23 cellular contexts compared by ENCODE assay signal in the genomic region with DNA sequence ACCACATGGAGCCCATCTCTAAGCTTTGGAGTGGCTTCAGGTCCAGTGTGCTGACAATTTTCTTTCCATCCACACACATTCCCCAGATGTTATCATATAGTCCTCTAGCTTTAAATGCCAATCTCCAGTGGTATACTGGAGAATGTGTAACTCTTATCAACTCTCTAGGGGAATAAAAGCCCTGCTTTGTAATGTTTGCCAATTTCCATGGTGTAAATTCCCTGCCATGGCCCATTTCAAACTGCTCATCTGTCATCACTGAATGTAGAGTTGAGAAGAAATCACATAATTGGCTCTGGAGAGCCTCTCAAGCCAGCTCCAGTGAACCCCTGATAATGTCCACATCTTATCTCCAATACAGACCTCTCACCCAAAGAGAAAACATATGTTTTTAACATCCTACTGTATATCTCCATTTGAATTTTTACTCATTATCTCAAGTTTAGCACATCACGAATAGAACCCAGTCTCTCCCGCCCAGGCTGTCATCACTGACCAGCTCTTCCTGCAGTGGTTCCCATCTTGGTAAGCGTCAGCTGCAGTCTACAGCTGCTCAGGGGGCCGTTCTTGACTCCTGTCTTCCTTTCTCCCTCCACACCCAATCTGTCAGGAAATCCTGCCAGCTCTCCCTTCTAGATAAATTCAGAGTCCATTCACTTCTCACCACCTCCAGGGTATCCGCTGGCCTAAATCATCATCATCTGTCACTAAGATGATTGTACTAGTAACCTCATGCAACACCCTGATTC.
"Had no signal": no experiment of that assay in that cellular context is flagged by ENCODE, and none has a peak within 500 bp of the region (broad histone marks: within the 10 kb centered on the region; RNA-seq: fewer than 3 reads in every experiment).

No MANE protein-coding gene starts in this region.

- H3K27ac ChIP-seq: left lung, psoas muscle, spleen, tibial artery, upper lobe of left lung, uterus had no signal

- DNase-seq: effector memory CD4-positive, alpha-beta T cell; foreskin melanocyte; head of caudate nucleus; islet precursor cell; left lung; mesenchymal stem cell; midbrain; naive B cell; nephron progenitor cell; psoas muscle; retina; spleen; stimulated activated CD4-positive, alpha-beta T cell treated with anti-CD3 and anti-CD28 coated beads, Interleukin-15, amount 100 ng/mL, for 24 hours; stimulated activated CD4-positive, alpha-beta T cell treated with anti-CD3 and anti-CD28 coated beads, Interleukin-1b, Interleukin-23, amount 100 ng/mL, for 48 hours; stimulated activated CD4-positive, alpha-beta T cell treated with anti-CD3 and anti-CD28 coated beads, Interleukin-4, amount 100 ng/mL, for 24 hours; tibial artery; upper lobe of left lung; uterus had no signal

- H3K9me3 ChIP-seq: left lung, psoas muscle, tibial artery, upper lobe of left lung, uterus had no signal

- H3K27me3 ChIP-seq: left lung, spleen, tibial artery, upper lobe of left lung, uterus had no signal

- ATAC-seq: esophagus mucosa; left lung; psoas muscle; sciatic nerve; stimulated activated memory B cell treated with anti-CD40 and anti-IgM and Interleukin-4, amounts not matched to agents 10 μg/mL and 1 μg/mL and 100 μg/mL, for 72 hours had no signal

- FAIRE-seq: endometrium had no signal

- H3K4me3 ChIP-seq: left lung, lung, psoas muscle, spleen, tibial artery, upper lobe of left lung, uterus had no signal

- H3K4me1 ChIP-seq: psoas muscle, tibial artery, uterus had no signal

- H3K36me3 ChIP-seq: left lung, spleen, tibial artery, upper lobe of left lung, uterus had no signal
